In genomic region chr1:21295059-21295401, GRCh38 we compare ENCODE assay signal across 8 cellular contexts. TPM values are rescaled to one million over a fixed set of nuclear protein-coding genes. Genes with fewer than 3 reads are reported as not detected.
DNase-seq lines count a peak whose midpoint lies in the region; ATAC-seq and TF ChIP-seq lines count a peak whose summit lies in the region.

No MANE protein-coding gene starts in this region.

- H3K9me3 ChIP-seq in CD4-positive, alpha-beta T cell (ENCODE audit: control insufficient read depth, low read length): no peaks in the 10 kb centered on the region

- ATAC-seq in CD4-positive, alpha-beta T cell (ENCODE audit: poor library complexity): peak; percentile 18
- ATAC-seq in natural killer cell treated with Interleukin-12 subunit alpha and Interleukin-12 subunit beta and Interleukin-15 and Interleukin-18, amount 100 ng/mL, for 72 hours: peak; percentile 68 to 74

- intact Hi-C loops in CD4-positive, alpha-beta T cell (cut with DNase I, micrococcal nuclease): loop anchor here (2.0 kb wide), 2 partner anchors 40 to 50 kb away; no protein-coding TSS in a partner anchor
- intact Hi-C loops in activated T-helper 1 cell treated with anti-CD3 and anti-CD28 coated beads, Interleukin-12 subunit alpha, Interleukin-12 subunit beta, Interleukin-2, Interleukin-4 antibody, amounts not matched to agents 30 ng/mL and 10 ng/mL and 1 ng/mL, durations not matched to agents 14 hours and 24 hours and 36 hours (cut with micrococcal nuclease): loop anchor here (1.0 to 2.0 kb wide), 2 partner anchors 40 to 363 kb away; no protein-coding TSS in a partner anchor
- intact Hi-C loops in posterior vena cava (cut with DNase I): no loop called here

- DNase-seq in CD4-positive, alpha-beta T cell: peak in 5 of 10 experiments; percentile 17 to 49 (median 27)
- peak; percentile 21 for DNase-seq in activated T-helper 1 cell treated with anti-CD3 and anti-CD28 coated beads, Interleukin-12 subunit alpha, Interleukin-12 subunit beta, Interleukin-2, Interleukin-4 antibody, amounts not matched to agents 30 ng/mL and 10 ng/mL and 1 ng/mL, durations not matched to agents 14 hours and 24 hours and 36 hours (ENCODE audit: low spot score)
- peak; percentile 68 for DNase-seq in natural killer cell treated with Interleukin-12 subunit alpha and Interleukin-12 subunit beta and Interleukin-15 and Interleukin-18, amount 100 ng/mL, for 72 hours (ENCODE audit: low spot score)
- DNase-seq in HuH-7.5 (ENCODE audit: low spot score) (no peak), NCI-H1694 (lab: John Stamatoyannopoulos, UW) (no peak), retina (no peak), posterior vena cava (ENCODE audit: low spot score) (no peak)

- H3K4me1 ChIP-seq in KMS-11 (ENCODE audit: low read depth, poor library complexity, severe bottlenecking): peaks cover 62% of the 10 kb centered on the region

- H3K4me3 Mint-ChIP-seq in CD4-positive, alpha-beta T cell: peak overlapping the region; percentile 88
- peak overlapping the region; percentile 76 for H3K4me3 Mint-ChIP-seq in activated T-helper 1 cell treated with anti-CD3 and anti-CD28 coated beads, Interleukin-12 subunit alpha, Interleukin-12 subunit beta, Interleukin-2, Interleukin-4 antibody, amounts not matched to agents 30 ng/mL and 10 ng/mL and 1 ng/mL, durations not matched to agents 14 hours and 24 hours and 36 hours
- H3K4me3 Mint-ChIP-seq in natural killer cell treated with Interleukin-12 subunit alpha and Interleukin-12 subunit beta and Interleukin-15 and Interleukin-18, amount 100 ng/mL, for 72 hours: peak overlapping the region; percentile 85

- no peaks in the 10 kb centered on the region for H3K27me3 Mint-ChIP-seq in CD4-positive, alpha-beta T cell
- no peaks in the 10 kb centered on the region for H3K27me3 Mint-ChIP-seq in activated T-helper 1 cell treated with anti-CD3 and anti-CD28 coated beads, Interleukin-12 subunit alpha, Interleukin-12 subunit beta, Interleukin-2, Interleukin-4 antibody, amounts not matched to agents 30 ng/mL and 10 ng/mL and 1 ng/mL, durations not matched to agents 14 hours and 24 hours and 36 hours (ENCODE audit: insufficient read depth)
- H3K27me3 Mint-ChIP-seq in natural killer cell treated with Interleukin-12 subunit alpha and Interleukin-12 subunit beta and Interleukin-15 and Interleukin-18, amount 100 ng/mL, for 72 hours: no peaks in the 10 kb centered on the region

- H3K27ac Mint-ChIP-seq in CD4-positive, alpha-beta T cell: peak overlapping the region; percentile 96
- peak overlapping the region; percentile 95 for H3K27ac Mint-ChIP-seq in activated T-helper 1 cell treated with anti-CD3 and anti-CD28 coated beads, Interleukin-12 subunit alpha, Interleukin-12 subunit beta, Interleukin-2, Interleukin-4 antibody, amounts not matched to agents 30 ng/mL and 10 ng/mL and 1 ng/mL, durations not matched to agents 14 hours and 24 hours and 36 hours
- peak overlapping the region; percentile 88 to 94 for H3K27ac Mint-ChIP-seq in natural killer cell treated with Interleukin-12 subunit alpha and Interleukin-12 subunit beta and Interleukin-15 and Interleukin-18, amount 100 ng/mL, for 72 hours

- H3K79me2 ChIP-seq in KMS-11 (ENCODE audit: insufficient read depth, low read depth): no peaks in the 10 kb centered on the region

- CTCF ChIA-PET in CD4-positive, alpha-beta T cell (lab: Charles Lee): interaction anchor here (1.2 to 7.8 kb wide), 5 partner anchors 24 to 73 kb away, joined by 5 to 80 read pairs (median 8); no protein-coding TSS in a partner anchor

- H3K9ac ChIP-seq in KMS-11: peak overlapping the region; percentile 32; the same call in 1 of the 2 replicates

- H3K36me3 Mint-ChIP-seq in CD4-positive, alpha-beta T cell (ENCODE audit: low read depth): peaks cover 18% of the 10 kb centered on the region
- H3K36me3 Mint-ChIP-seq in activated T-helper 1 cell treated with anti-CD3 and anti-CD28 coated beads, Interleukin-12 subunit alpha, Interleukin-12 subunit beta, Interleukin-2, Interleukin-4 antibody, amounts not matched to agents 30 ng/mL and 10 ng/mL and 1 ng/mL, durations not matched to agents 14 hours and 24 hours and 36 hours (ENCODE audit: low read depth): peaks cover 16% of the 10 kb centered on the region
- H3K36me3 Mint-ChIP-seq in natural killer cell treated with Interleukin-12 subunit alpha and Interleukin-12 subunit beta and Interleukin-15 and Interleukin-18, amount 100 ng/mL, for 72 hours: no peaks in the 10 kb centered on the region

- H3K9me3 Mint-ChIP-seq in CD4-positive, alpha-beta T cell: no peaks in the 10 kb centered on the region
- no peaks in the 10 kb centered on the region for H3K9me3 Mint-ChIP-seq in activated T-helper 1 cell treated with anti-CD3 and anti-CD28 coated beads, Interleukin-12 subunit alpha, Interleukin-12 subunit beta, Interleukin-2, Interleukin-4 antibody, amounts not matched to agents 30 ng/mL and 10 ng/mL and 1 ng/mL, durations not matched to agents 14 hours and 24 hours and 36 hours
- no peaks in the 10 kb centered on the region for H3K9me3 Mint-ChIP-seq in natural killer cell treated with Interleukin-12 subunit alpha and Interleukin-12 subunit beta and Interleukin-15 and Interleukin-18, amount 100 ng/mL, for 72 hours

- POLR2A ChIA-PET in CD4-positive, alpha-beta T cell (lab: Charles Lee): interaction anchor here (1.0 to 7.7 kb wide), 16 partner anchors 9 to 730 kb away, joined by 4 to 205 read pairs (median 21); partner anchors contain the start of gene HP1BP3

- peak overlapping the region; percentile 66 for H3K4me2 ChIP-seq in KMS-11

- peak overlapping the region; percentile 95 for H3K27ac ChIP-seq in CD4-positive, alpha-beta T cell (ENCODE audit: low read depth, low read length)
- peak overlapping the region; percentile 94 for H3K27ac ChIP-seq in KMS-11

- H3K27me3 ChIP-seq in CD4-positive, alpha-beta T cell (ENCODE audit: control insufficient read depth, insufficient read depth, low read length): no peaks in the 10 kb centered on the region
- no peaks in the 10 kb centered on the region for H3K27me3 ChIP-seq in KMS-11 (ENCODE audit: insufficient read depth, low read depth)

- H3K4me1 Mint-ChIP-seq in CD4-positive, alpha-beta T cell (ENCODE audit: low read depth): peaks cover 82% of the 10 kb centered on the region
- peaks cover 85% of the 10 kb centered on the region for H3K4me1 Mint-ChIP-seq in activated T-helper 1 cell treated with anti-CD3 and anti-CD28 coated beads, Interleukin-12 subunit alpha, Interleukin-12 subunit beta, Interleukin-2, Interleukin-4 antibody, amounts not matched to agents 30 ng/mL and 10 ng/mL and 1 ng/mL, durations not matched to agents 14 hours and 24 hours and 36 hours (ENCODE audit: low read depth)
- peaks cover 49 to 54% of the 10 kb centered on the region in 2 donors for H3K4me1 Mint-ChIP-seq in natural killer cell treated with Interleukin-12 subunit alpha and Interleukin-12 subunit beta and Interleukin-15 and Interleukin-18, amount 100 ng/mL, for 72 hours (ENCODE audit: low read depth in 2 of 2)

- no peaks in the 10 kb centered on the region for H3K36me3 ChIP-seq in KMS-11 (ENCODE audit: insufficient read depth)

- no peak for TF ChIP-seq CTCF in CD4-positive, alpha-beta T cell (IDR thresholded peaks at IDR 0.05)
- TF ChIP-seq CTCF in KMS-11 (conservative IDR thresholded peaks at IDR 0.05; ENCODE audit: low read depth, low read length): no peak

- H4K20me1 ChIP-seq in KMS-11 (ENCODE audit: insufficient read depth): no peaks in the 10 kb centered on the region; the same call in 1 of the 2 replicates

- H2AFZ ChIP-seq in KMS-11 (ENCODE audit: low read depth): no peak overlapping the region

- no peak overlapping the region for H3K4me3 ChIP-seq in KMS-11 (IDR thresholded peaks at IDR 0.05; ENCODE audit: insufficient read depth, low read depth, low read length)

RNA-seq across cellular contexts. Expression of gene ECE1, which starts 4.8 kb away (rescaled TPM):
- 10 to 100 TPM; 62.0 to 63.6 TPM for total RNA-seq in CD4-positive, alpha-beta T cell
- 139 and 140 TPM in 2 replicates for total RNA-seq in activated T-helper 1 cell treated with anti-CD3 and anti-CD28 coated beads, Interleukin-12 subunit alpha, Interleukin-12 subunit beta, Interleukin-2, Interleukin-4 antibody, amounts not matched to agents 30 ng/mL and 10 ng/mL and 1 ng/mL, durations not matched to agents 14 hours and 24 hours and 36 hours
- 10 to 100 TPM; 33.7 to 53.9 TPM for total RNA-seq in natural killer cell treated with Interleukin-12 subunit alpha and Interleukin-12 subunit beta and Interleukin-15 and Interleukin-18, amount 100 ng/mL, for 72 hours
- total RNA-seq in posterior vena cava: 100 to 1,000 TPM; 108 to 120 TPM

Comparison
In these comparisons a context has a peak if more than half of its experiments do, and no peak if none do; other contexts are left out.
1. DNase-seq: peak in activated T-helper 1 cell treated with anti-CD3 and anti-CD28 coated beads, Interleukin-12 subunit alpha, Interleukin-12 subunit beta, Interleukin-2, Interleukin-4 antibody, amounts not matched to agents 30 ng/mL and 10 ng/mL and 1 ng/mL, durations not matched to agents 14 hours and 24 hours and 36 hours (single experiment) and natural killer cell treated with Interleukin-12 subunit alpha and Interleukin-12 subunit beta and Interleukin-15 and Interleukin-18, amount 100 ng/mL, for 72 hours (single experiment); none in HuH-7.5 (single experiment), NCI-H1694 (single experiment), retina (single experiment) and posterior vena cava (single experiment).
2. intact Hi-C loops: an anchor here in CD4-positive, alpha-beta T cell (2.0 kb wide) and activated T-helper 1 cell treated with anti-CD3 and anti-CD28 coated beads, Interleukin-12 subunit alpha, Interleukin-12 subunit beta, Interleukin-2, Interleukin-4 antibody, amounts not matched to agents 30 ng/mL and 10 ng/mL and 1 ng/mL, durations not matched to agents 14 hours and 24 hours and 36 hours (1.0 to 2.0 kb wide); none called in posterior vena cava.
3. Peak in every context shown above with its lines, with median percentiles within 50 percentile points of each other: H3K27ac Mint-ChIP-seq and H3K4me3 Mint-ChIP-seq.